In the genomic region with DNA sequence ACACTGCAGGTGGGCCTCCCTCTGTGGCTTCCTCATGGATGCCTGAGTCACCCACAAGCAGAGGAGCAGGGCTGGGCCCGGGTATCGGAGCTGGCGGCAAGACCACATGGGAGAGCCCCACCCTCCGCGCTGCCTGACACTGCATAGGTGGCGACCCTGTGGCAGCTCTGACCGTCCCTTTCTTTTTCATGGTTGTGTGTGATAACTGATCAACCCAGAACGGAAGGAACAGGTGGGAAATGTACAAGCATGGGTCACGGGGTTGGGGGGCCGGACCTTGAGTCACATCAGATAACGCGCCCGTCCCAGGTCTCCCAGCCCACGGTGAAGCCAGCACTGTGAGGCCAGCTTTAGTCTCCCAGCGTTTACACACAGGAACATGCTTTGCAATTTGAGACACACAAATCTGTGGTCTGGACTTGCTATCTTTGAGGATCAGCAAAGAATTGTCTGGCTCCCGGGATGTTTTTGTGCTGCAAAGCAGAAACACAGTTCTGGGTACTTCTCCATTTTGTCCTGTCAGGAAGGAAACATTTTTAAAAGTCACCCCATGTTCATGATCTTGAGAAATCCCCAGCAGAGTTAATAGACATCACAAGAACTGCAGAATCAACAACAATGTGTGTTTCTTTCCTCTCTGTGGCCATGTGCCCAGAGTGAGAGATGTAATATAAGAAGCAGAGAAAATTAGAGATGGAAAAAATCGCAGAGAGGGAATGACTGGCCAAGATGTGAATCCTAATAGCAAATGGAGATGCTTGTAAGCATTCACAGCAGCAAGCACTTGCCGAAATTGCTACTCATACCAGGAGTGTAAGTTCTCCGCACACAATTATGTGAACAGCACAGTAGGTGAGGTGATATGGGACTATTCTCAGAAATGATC, we compare ENCODE assay signal across 8 cellular contexts.
DNase-seq lines count a peak whose midpoint lies in the region; ATAC-seq lines count a peak whose summit lies in the region.

No MANE protein-coding gene starts in this region.

- peaks cover 2% of the 10 kb centered on the region; the same call in 1 of the 2 replicates for H3K36me3 ChIP-seq in ACC112 (ENCODE audit: insufficient read depth, low read length)
- no peaks in the 10 kb centered on the region for H3K36me3 ChIP-seq in ectodermal cell (ENCODE audit: control insufficient read depth, insufficient read depth, low read length)
- no peaks in the 10 kb centered on the region for H3K36me3 ChIP-seq in aorta (ENCODE audit: control insufficient read depth in 1 of 2, insufficient read depth in 2 of 2, low read length in 1 of 2)

- H3K36me3 Mint-ChIP-seq in natural killer cell treated with Interleukin-12 subunit alpha and Interleukin-12 subunit beta and Interleukin-15 and Interleukin-18, amount 100 ng/mL, for 72 hours = no peaks in the 10 kb centered on the region

- DNase-seq in RPMI8226 (peak; percentile 7), aorta (peak; percentile 73), LoVo (ENCODE audit: low spot score) (no peak)
- DNase-seq in natural killer cell treated with Interleukin-12 subunit alpha and Interleukin-12 subunit beta and Interleukin-15 and Interleukin-18, amount 100 ng/mL, for 72 hours (ENCODE audit: low spot score) = peak; percentile 64

- no peaks in the 10 kb centered on the region for H3K9me3 Mint-ChIP-seq in natural killer cell treated with Interleukin-12 subunit alpha and Interleukin-12 subunit beta and Interleukin-15 and Interleukin-18, amount 100 ng/mL, for 72 hours

- WGBS in ectodermal cell, 2 experiments = 92 to 93% methylated on average over 19 of the region's 19 CpGs
- WGBS in aorta, 2 donors = 37% methylated on average over 19 of the region's 19 CpGs

- no peaks in the 10 kb centered on the region for H3K27me3 ChIP-seq in ACC112 (ENCODE audit: insufficient read depth, low read length)
- H3K27me3 ChIP-seq in ectodermal cell (ENCODE audit: control insufficient read depth, insufficient read depth, low read length, poor library complexity, severe bottlenecking) = no peaks in the 10 kb centered on the region
- no peaks in the 10 kb centered on the region for H3K27me3 ChIP-seq in aorta (ENCODE audit: control insufficient read depth in 1 of 2, insufficient read depth in 2 of 2, low read length in 1 of 2)

- no peak overlapping the region for H3K27ac Mint-ChIP-seq in natural killer cell treated with Interleukin-12 subunit alpha and Interleukin-12 subunit beta and Interleukin-15 and Interleukin-18, amount 100 ng/mL, for 72 hours

- peak overlapping the region; percentile 2 for H2AFZ ChIP-seq in ACC112 (ENCODE audit: low read length, unreplicated experiment)

- peak; percentile 89 for ATAC-seq in GM18511 (IDR thresholded peaks at IDR 0.05; ENCODE audit: unreplicated experiment)
- peak; percentile 80 for ATAC-seq in HG02938 (IDR thresholded peaks at IDR 0.05; ENCODE audit: unreplicated experiment)
- ATAC-seq in natural killer cell treated with Interleukin-12 subunit alpha and Interleukin-12 subunit beta and Interleukin-15 and Interleukin-18, amount 100 ng/mL, for 72 hours = peak; percentile 54 to 69
- peak; percentile 71 for ATAC-seq in aorta (ENCODE audit: low FRiP score)

- no peaks in the 10 kb centered on the region for H3K79me2 ChIP-seq in ACC112 (ENCODE audit: control insufficient read depth, insufficient read depth, low read length, unreplicated experiment)

- no peaks in the 10 kb centered on the region for H3K27me3 Mint-ChIP-seq in natural killer cell treated with Interleukin-12 subunit alpha and Interleukin-12 subunit beta and Interleukin-15 and Interleukin-18, amount 100 ng/mL, for 72 hours

- intact Hi-C loops in aorta (cut with DNase I) = no loop called here

- peak overlapping the region; percentile 65 for H3K4me3 Mint-ChIP-seq in natural killer cell treated with Interleukin-12 subunit alpha and Interleukin-12 subunit beta and Interleukin-15 and Interleukin-18, amount 100 ng/mL, for 72 hours

- H3K4me1 ChIP-seq in ACC112 (ENCODE audit: control insufficient read depth, insufficient read depth, low read length, unreplicated experiment) (peaks cover 22% of the 10 kb centered on the region), ectodermal cell (ENCODE audit: control insufficient read depth, insufficient read depth, low read length) (no peaks in the 10 kb centered on the region), aorta (ENCODE audit: control insufficient read depth in 1 of 2, insufficient read depth in 2 of 2, low read length in 2 of 2) (no peaks in the 10 kb centered on the region)

- H3K27ac ChIP-seq in ACC112 (ENCODE audit: low read depth, low read length) (peak overlapping the region; percentile 55), ectodermal cell (ENCODE audit: insufficient read depth, low read depth, low read length, poor library complexity, severe bottlenecking) (peak overlapping the region; percentile 21), aorta (ENCODE audit: low read depth in 1 of 2, low read length in 2 of 2) (no peak overlapping the region)

- peak overlapping the region; percentile 41 for H3K4me3 ChIP-seq in ACC112 (ENCODE audit: low read depth, low read length)
- no peak overlapping the region for H3K4me3 ChIP-seq in ectodermal cell (ENCODE audit: insufficient read depth, low read depth, low read length)
- no peak overlapping the region for H3K4me3 ChIP-seq in aorta (ENCODE audit: low read length in 2 of 2)

- peaks cover 9 to 11% of the 10 kb centered on the region in 2 donors for H3K4me1 Mint-ChIP-seq in natural killer cell treated with Interleukin-12 subunit alpha and Interleukin-12 subunit beta and Interleukin-15 and Interleukin-18, amount 100 ng/mL, for 72 hours (ENCODE audit: low read depth in 2 of 2)

- no peaks in the 10 kb centered on the region for H3K9me3 ChIP-seq in ectodermal cell (ENCODE audit: control insufficient read depth, low read length)
- H3K9me3 ChIP-seq in aorta (ENCODE audit: control insufficient read depth, low read length) = no peaks in the 10 kb centered on the region

Comparison
In these comparisons a context has a peak if more than half of its experiments do, and no peak if none do; other contexts are left out.
1. H3K27ac ChIP-seq: peak in ACC112 (single experiment) and ectodermal cell (single experiment); none in aorta (0 of 2).
2. Peak in every context shown above with its lines, with median percentiles within 50 percentile points of each other: ATAC-seq.